In the genomic region with DNA sequence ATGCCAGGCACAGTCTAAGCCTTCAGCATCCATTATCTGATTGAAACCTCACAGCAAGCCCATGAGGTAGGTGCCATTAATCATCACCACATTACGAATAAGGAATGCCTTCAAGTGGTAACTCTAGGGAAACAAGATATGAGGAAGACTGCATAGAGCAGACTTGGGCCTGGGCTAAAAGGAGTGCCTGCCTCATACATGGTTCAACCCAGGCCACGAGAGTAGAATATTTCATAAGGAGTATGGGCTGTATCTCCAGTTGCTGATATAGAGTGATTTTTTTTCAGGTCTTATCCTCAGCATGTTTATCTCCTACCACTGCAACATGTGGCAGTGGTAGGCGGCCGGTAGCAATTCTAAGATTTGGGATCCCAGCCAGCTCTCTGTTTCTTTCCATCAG, we compare ENCODE assay signal across 17 cellular contexts. TPM values are rescaled to one million over a fixed set of nuclear protein-coding genes. Genes with fewer than 3 reads are reported as not detected.
A peak's percentile ranks its signal among the peaks of the same experiment; 100 is the strongest.
DNase-seq lines count a peak whose midpoint lies in the region; ATAC-seq, FAIRE-seq and TF ChIP-seq lines count a peak whose summit lies in the region.
"Had no signal": no experiment of that assay in that cellular context is flagged by ENCODE, and none has a peak within 500 bp of the region (broad histone marks: within the 10 kb centered on the region; RNA-seq: fewer than 3 reads in every experiment).

No MANE protein-coding gene starts in this region.

- H3K79me2 ChIP-seq in endothelial cell of umbilical vein (ENCODE audit: control insufficient read depth, insufficient read depth, low read length): peaks cover 46% of the 10 kb centered on the region
- peaks cover 46% of the 10 kb centered on the region for H3K79me2 ChIP-seq in osteoblast (ENCODE audit: insufficient read depth, low read length)

- peak overlapping the region; percentile 69 for H3K9ac ChIP-seq in endothelial cell of umbilical vein (replicated peaks; ENCODE audit: extremely low read depth, insufficient read depth, low read length)

- 23 to 43% methylated on average over 3 to 4 of the region's 4 CpGs for WGBS in body of pancreas, 2 donors

- peak; percentile 61 for DNase-seq in EL
- DNase-seq in OCI-M1 (lab: John Stamatoyannopoulos, UW): peak; percentile 58
- DNase-seq in endothelial cell of umbilical vein (ENCODE audit: low read depth, low spot score): no peak
- no peak for DNase-seq in osteoblast (ENCODE audit: insufficient read length, low spot score, missing footprints)
- DNase-seq in RWPE1 (ENCODE audit: low spot score): no peak
- DNase-seq in body of pancreas: no peak
- no peak for DNase-seq in AG08396 (ENCODE audit: low spot score)
- DNase-seq: CD8-positive, alpha-beta T cell; hypothalamus; Karpas-422; NCI-H187 treated with DMSO at 0.1 percent for 48 hours; NCI-H774; SHP77 treated with DMSO at 0.1 percent for 48 hours; stimulated activated naive CD8-positive, alpha-beta T cell treated with anti-CD3 and anti-CD28 coated beads, Interleukin-15, amount 100 ng/mL, for 72 hours had no signal

- H2AFZ ChIP-seq in endothelial cell of umbilical vein (ENCODE audit: low read depth, low read length) (no peak overlapping the region), osteoblast (ENCODE audit: low read length) (no peak overlapping the region)

- TF ChIP-seq POLR2A in endothelial cell of umbilical vein (IDR thresholded peaks at IDR 0.05; ENCODE audit: low read depth, low read length) (no peak), body of pancreas (IDR thresholded peaks at IDR 0.05) (no peak)

- CTCF ChIA-PET in endothelial cell of umbilical vein (lab: Charles Lee) (interaction anchor here (0.9 to 1.5 kb wide), 4 partner anchors 10 to 43 kb away, joined by 3 to 4 read pairs (median 4); no protein-coding TSS in a partner anchor), RWPE1 (lab: Yijun Ruan, JAX) (no interaction called here)

- H3K9me1 ChIP-seq in endothelial cell of umbilical vein (replicated peaks; ENCODE audit: control insufficient read depth, extremely low read depth, insufficient read depth, low read length): no peaks in the 10 kb centered on the region

- peak overlapping the region; percentile 80 for H3K4me2 ChIP-seq in endothelial cell of umbilical vein (ENCODE audit: insufficient read depth, low read length)
- H3K4me2 ChIP-seq in osteoblast (ENCODE audit: insufficient read depth, low read length): peak overlapping the region; percentile 57

- H3K36me3 ChIP-seq in endothelial cell of umbilical vein (ENCODE audit: control insufficient read depth in 2 of 2, extremely low read depth in 1 of 2, insufficient read depth in 2 of 2, low read length in 2 of 2) (no peaks in the 10 kb centered on the region), osteoblast (ENCODE audit: insufficient read depth, low read length) (no peaks in the 10 kb centered on the region), body of pancreas (replicated peaks in 1 of 2; ENCODE audit: insufficient read depth in 1 of 2, low read depth in 2 of 2) (no peaks in the 10 kb centered on the region)

- intact Hi-C loops in endothelial cell of umbilical vein (cut with micrococcal nuclease): loop anchor here (1.0 to 2.0 kb wide), 5 partner anchors 10 to 55 kb away; a partner anchor contains a TSS
- intact Hi-C loops in body of pancreas (cut with DNase I): no loop called here

- no peaks in the 10 kb centered on the region for H3K9me3 ChIP-seq in endothelial cell of umbilical vein (replicated peaks; ENCODE audit: control insufficient read depth, insufficient read depth, low read length)
- no peaks in the 10 kb centered on the region for H3K9me3 ChIP-seq in osteoblast (ENCODE audit: low read depth, low read length)
- no peaks in the 10 kb centered on the region for H3K9me3 ChIP-seq in body of pancreas

- dilution Hi-C loops in endothelial cell of umbilical vein (cut with MboI; ENCODE audit: extremely low pct_ligation_motif_present, low sequenced_read_pairs): no loop called here

- H4K20me1 ChIP-seq in endothelial cell of umbilical vein (replicated peaks; ENCODE audit: control insufficient read depth, extremely low read depth, insufficient read depth, low read length): no peaks in the 10 kb centered on the region
- no peaks in the 10 kb centered on the region for H4K20me1 ChIP-seq in osteoblast (ENCODE audit: insufficient read depth, low read length)

- H3K27ac ChIP-seq in endothelial cell of umbilical vein (ENCODE audit: insufficient read depth, low read depth, low read length) (peak overlapping the region; percentile 88), osteoblast (ENCODE audit: low read depth, low read length) (peak overlapping the region; percentile 90), RWPE1 (no peak overlapping the region), body of pancreas (no peak overlapping the region)

- peak; percentile 73 for FAIRE-seq in endothelial cell of umbilical vein (lab: Jason Lieb, UNC)
- FAIRE-seq: GM18507, H1 had no signal

- H3K27me3 ChIP-seq in endothelial cell of umbilical vein (ENCODE audit: control insufficient read depth in 2 of 2, insufficient read depth in 2 of 2, low read length in 2 of 2): no peaks in the 10 kb centered on the region
- H3K27me3 ChIP-seq in osteoblast (ENCODE audit: insufficient read depth, low read length): no peaks in the 10 kb centered on the region
- no peaks in the 10 kb centered on the region for H3K27me3 ChIP-seq in body of pancreas

- POLR2A ChIA-PET in endothelial cell of umbilical vein (lab: Charles Lee) (interaction anchor here (0.6 kb wide), 1 partner anchor 12 kb away, joined by 5 read pairs; no protein-coding TSS in a partner anchor), RWPE1 (lab: Yijun Ruan, JAX; ENCODE audit: low non-redundant PET) (no interaction called here)

- BruUV-seq in endothelial cell of umbilical vein (replicated peaks; lab: Mats Ljungman, UMichigan): TSS peak; percentile 33

- no peak for ATAC-seq in body of pancreas
- ATAC-seq in HG02981 (IDR thresholded peaks at IDR 0.05; ENCODE audit: unreplicated experiment): no peak
- ATAC-seq: CD8-positive, alpha-beta T cell; stimulated activated naive CD8-positive, alpha-beta T cell treated with anti-CD3 and anti-CD28 coated beads, Interleukin-15, amount 100 ng/mL, for 72 hours had no signal

- H3K4me1 ChIP-seq in endothelial cell of umbilical vein (ENCODE audit: control insufficient read depth, extremely low read depth, insufficient read depth, low read length): peaks cover 47% of the 10 kb centered on the region
- H3K4me1 ChIP-seq in osteoblast (ENCODE audit: insufficient read depth, low read length): peaks cover 29% of the 10 kb centered on the region
- H3K4me1 ChIP-seq in body of pancreas: no peaks in the 10 kb centered on the region

- TF ChIP-seq CTCF in endothelial cell of umbilical vein (IDR thresholded peaks at IDR 0.05; ENCODE audit: extremely low read depth in 1 of 2, insufficient read depth in 1 of 2, low read depth in 1 of 2, low read length in 2 of 2) (no peak), osteoblast (IDR thresholded peaks at IDR 0.05; ENCODE audit: extremely low read depth, low read depth, low read length) (no peak), RWPE1 (conservative IDR thresholded peaks at IDR 0.05; ENCODE audit: low read depth) (no peak), body of pancreas (IDR thresholded peaks at IDR 0.05) (no peak)

- H3K4me3 ChIP-seq in endothelial cell of umbilical vein (replicated peaks in 1 of 3; ENCODE audit: insufficient read depth in 1 of 3, low read depth in 1 of 3, low read length in 3 of 3) (no peak overlapping the region), osteoblast (ENCODE audit: insufficient read depth, low read length) (peak overlapping the region; percentile 2), body of pancreas (no peak overlapping the region)

TF ChIP-seq in endothelial cell of umbilical vein, 7 proteins besides CTCF, POLR2A, EP300 and RAD21:
- no peak for TF ChIP-seq FOS (IDR thresholded peaks at IDR 0.05; ENCODE audit: borderline replicate concordance, insufficient read depth, low read length)
- TF ChIP-seq GATA2 (IDR thresholded peaks at IDR 0.05; ENCODE audit: insufficient read depth, insufficient read length, low read depth, low read length): no peak
- TF ChIP-seq, protein P1, sequence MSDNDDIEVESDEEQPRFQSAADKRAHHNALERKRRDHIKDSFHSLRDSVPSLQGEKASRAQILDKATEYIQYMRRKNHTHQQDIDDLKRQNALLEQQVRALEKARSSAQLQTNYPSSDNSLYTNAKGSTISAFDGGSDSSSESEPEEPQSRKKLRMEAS (IDR thresholded peaks at IDR 0.05; ENCODE audit: insufficient read depth, insufficient read length): no peak
- no peak for TF ChIP-seq EZH2 (IDR thresholded peaks at IDR 0.05; ENCODE audit: borderline replicate concordance, low read depth, low read length, severe bottlenecking)
- TF ChIP-seq POLR2AphosphoS5 (IDR thresholded peaks at IDR 0.05; ENCODE audit: insufficient read depth, low read depth, low read length): no peak
- no peak for TF ChIP-seq MYC (IDR thresholded peaks at IDR 0.05; ENCODE audit: low read depth, low read length)
- no peak for TF ChIP-seq JUN (IDR thresholded peaks at IDR 0.05; ENCODE audit: borderline replicate concordance, insufficient read depth, insufficient read length, low read depth)

RNA-seq across cellular contexts. Expression of a gene that starts 51.7 kb away (rescaled TPM):
- total RNA-seq in endothelial cell of umbilical vein: 29.5 and 31.8 TPM in 2 replicates
- polyA plus RNA-seq in endothelial cell of umbilical vein: 6.9 and 9.1 TPM in 2 replicates
- polyA plus RNA-seq in endothelial cell of umbilical vein (2011; cell fraction: cytosol; rRNA removed): 10.8 and 11.1 TPM in 2 replicates
- 23.0 and 32.7 TPM in 2 replicates for polyA plus RNA-seq in endothelial cell of umbilical vein (2011; cell fraction: nucleus; rRNA removed)
- 18.4 and 27.5 TPM in 2 replicates for polyA plus RNA-seq in endothelial cell of umbilical vein (2012)
- 23.3 and 29.5 TPM in 2 replicates for polyA minus RNA-seq in endothelial cell of umbilical vein
- 14.3 TPM for polyA minus RNA-seq in endothelial cell of umbilical vein (2011; cell fraction: cytosol; rRNA and poly(A)+ RNA removed)
- polyA minus RNA-seq in endothelial cell of umbilical vein (2011; cell fraction: nucleus; rRNA and poly(A)+ RNA removed): 30.4 and 47.4 TPM in 2 replicates
- 63.1 and 72.0 TPM in 2 replicates for total RNA-seq in osteoblast
- total RNA-seq in body of pancreas: 10 to 100 TPM; 10.5 to 14.5 TPM

Comparison
In these comparisons a context has a peak if more than half of its experiments do, and no peak if none do; other contexts are left out.
1. DNase-seq: peak in EL (single experiment) and OCI-M1 (single experiment); none in endothelial cell of umbilical vein (single experiment), osteoblast (single experiment), RWPE1 (single experiment), body of pancreas (0 of 4) and AG08396 (single experiment).
2. H3K27ac ChIP-seq: peak in endothelial cell of umbilical vein (single experiment) and osteoblast (single experiment); none in RWPE1 (single experiment) and body of pancreas (0 of 4).